ENCODE assay signal across 1 cellular context in the genomic region with DNA sequence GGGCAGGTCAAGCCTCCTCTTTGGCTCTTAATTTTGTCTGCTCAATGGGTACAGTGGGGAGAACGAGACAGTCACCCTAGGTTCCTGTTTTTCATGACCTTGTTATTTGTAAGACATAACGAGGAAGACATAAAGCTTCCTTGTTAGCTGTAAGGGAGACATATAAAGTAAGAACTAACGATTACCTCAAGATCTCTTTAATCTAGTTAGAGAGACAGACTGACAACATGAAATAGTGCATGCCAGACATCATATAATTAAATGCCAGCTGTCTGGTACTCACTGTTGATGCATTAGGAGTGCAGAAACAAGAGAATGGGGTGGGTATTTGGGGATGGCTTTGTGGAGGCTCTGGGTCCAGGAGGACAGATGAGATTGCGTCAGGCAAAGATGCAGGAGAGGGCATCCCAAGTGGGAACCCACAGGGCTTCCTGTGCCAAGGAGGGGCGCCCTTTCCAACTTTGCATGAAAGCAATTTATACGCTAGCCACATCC.
TF ChIP-seq lines count a peak whose summit lies in the region.

No MANE protein-coding gene starts in this region.

TF ChIP-seq in GM12878, 131 proteins besides CTCF, POLR2A, EP300 and RAD21 (continued from another document):
- TF ChIP-seq, protein P1, sequence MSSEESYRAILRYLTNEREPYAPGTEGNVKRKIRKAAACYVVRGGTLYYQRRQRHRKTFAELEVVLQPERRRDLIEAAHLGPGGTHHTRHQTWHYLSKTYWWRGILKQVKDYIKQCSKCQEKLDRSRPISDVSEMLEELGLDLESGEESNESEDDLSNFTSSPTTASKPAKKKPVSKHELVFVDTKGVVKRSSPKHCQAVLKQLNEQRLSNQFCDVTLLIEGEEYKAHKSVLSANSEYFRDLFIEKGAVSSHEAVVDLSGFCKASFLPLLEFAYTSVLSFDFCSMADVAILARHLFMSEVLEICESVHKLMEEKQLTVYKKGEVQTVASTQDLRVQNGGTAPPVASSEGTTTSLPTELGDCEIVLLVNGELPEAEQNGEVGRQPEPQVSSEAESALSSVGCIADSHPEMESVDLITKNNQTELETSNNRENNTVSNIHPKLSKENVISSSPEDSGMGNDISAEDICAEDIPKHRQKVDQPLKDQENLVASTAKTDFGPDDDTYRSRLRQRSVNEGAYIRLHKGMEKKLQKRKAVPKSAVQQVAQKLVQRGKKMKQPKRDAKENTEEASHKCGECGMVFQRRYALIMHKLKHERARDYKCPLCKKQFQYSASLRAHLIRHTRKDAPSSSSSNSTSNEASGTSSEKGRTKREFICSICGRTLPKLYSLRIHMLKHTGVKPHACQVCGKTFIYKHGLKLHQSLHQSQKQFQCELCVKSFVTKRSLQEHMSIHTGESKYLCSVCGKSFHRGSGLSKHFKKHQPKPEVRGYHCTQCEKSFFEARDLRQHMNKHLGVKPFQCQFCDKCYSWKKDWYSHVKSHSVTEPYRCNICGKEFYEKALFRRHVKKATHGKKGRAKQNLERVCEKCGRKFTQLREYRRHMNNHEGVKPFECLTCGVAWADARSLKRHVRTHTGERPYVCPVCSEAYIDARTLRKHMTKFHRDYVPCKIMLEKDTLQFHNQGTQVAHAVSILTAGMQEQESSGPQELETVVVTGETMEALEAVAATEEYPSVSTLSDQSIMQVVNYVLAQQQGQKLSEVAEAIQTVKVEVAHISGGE (CRISPR knock-in tag; IDR thresholded peaks at IDR 0.05) = no peak
- TF ChIP-seq NBN (IDR thresholded peaks at IDR 0.05) (no peak), NR2C2 (IDR thresholded peaks at IDR 0.05; ENCODE audit: borderline replicate concordance, control insufficient read depth, insufficient read length, low read depth) (no peak), ETV6 (conservative IDR thresholded peaks at IDR 0.05 in 1 of 2, IDR thresholded peaks at IDR 0.05 in 1 of 2; ENCODE audit: borderline replicate concordance in 1 of 2, low read depth in 1 of 2) (no peak), LARP7 (IDR thresholded peaks at IDR 0.05) (no peak), ZZZ3 (IDR thresholded peaks at IDR 0.05; ENCODE audit: control insufficient read depth, insufficient read length, low read depth) (no peak), HDAC2 (IDR thresholded peaks at IDR 0.05) (no peak), RFX5 (IDR thresholded peaks at IDR 0.05; ENCODE audit: low read depth, low read length) (no peak)
- TF ChIP-seq, protein P2, sequence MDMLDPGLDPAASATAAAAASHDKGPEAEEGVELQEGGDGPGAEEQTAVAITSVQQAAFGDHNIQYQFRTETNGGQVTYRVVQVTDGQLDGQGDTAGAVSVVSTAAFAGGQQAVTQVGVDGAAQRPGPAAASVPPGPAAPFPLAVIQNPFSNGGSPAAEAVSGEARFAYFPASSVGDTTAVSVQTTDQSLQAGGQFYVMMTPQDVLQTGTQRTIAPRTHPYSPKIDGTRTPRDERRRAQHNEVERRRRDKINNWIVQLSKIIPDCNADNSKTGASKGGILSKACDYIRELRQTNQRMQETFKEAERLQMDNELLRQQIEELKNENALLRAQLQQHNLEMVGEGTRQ (IDR thresholded peaks at IDR 0.05; ENCODE audit: borderline replicate concordance, low read depth, low read length) = no peak
TF ChIP-seq in GM12878: peak in this region for 0.
